Comparison of ENCODE assay signal across 1 cellular context in genomic region chr13:50511877-50512332, GRCh38.
TF ChIP-seq lines count a peak whose summit lies in the region.

No MANE protein-coding gene starts in this region.

TF ChIP-seq in GM12878, 131 proteins besides CTCF, POLR2A, EP300 and RAD21 (continued from another document):
- TF ChIP-seq HCFC1 (IDR thresholded peaks at IDR 0.05; ENCODE audit: low read length), result no peak
- no peak for TF ChIP-seq TCF12 (IDR thresholded peaks at IDR 0.05; ENCODE audit: low read depth, low read length)
- peak; percentile 61; the same call in 1 of the 2 replicates for TF ChIP-seq RUNX3 (IDR thresholded peaks at IDR 0.05; ENCODE audit: low read length)
- TF ChIP-seq BCLAF1 (IDR thresholded peaks at IDR 0.05), result no peak
- TF ChIP-seq POLR2AphosphoS2 (IDR thresholded peaks at IDR 0.05; ENCODE audit: low read depth, low read length), result no peak
- 0 out of 2 replicates have a peak, but pooled peaks have one; percentile 9 for TF ChIP-seq MEF2A (IDR thresholded peaks at IDR 0.05; ENCODE audit: insufficient read depth, low read depth, low read length)
- TF ChIP-seq NRF1 (conservative IDR thresholded peaks at IDR 0.05; ENCODE audit: low read depth, low read length), result no peak
- TF ChIP-seq IKZF2 (IDR thresholded peaks at IDR 0.05), result peak; percentile 34 to 49; a peak in 3 of 4 replicates
- TF ChIP-seq, protein P1, sequence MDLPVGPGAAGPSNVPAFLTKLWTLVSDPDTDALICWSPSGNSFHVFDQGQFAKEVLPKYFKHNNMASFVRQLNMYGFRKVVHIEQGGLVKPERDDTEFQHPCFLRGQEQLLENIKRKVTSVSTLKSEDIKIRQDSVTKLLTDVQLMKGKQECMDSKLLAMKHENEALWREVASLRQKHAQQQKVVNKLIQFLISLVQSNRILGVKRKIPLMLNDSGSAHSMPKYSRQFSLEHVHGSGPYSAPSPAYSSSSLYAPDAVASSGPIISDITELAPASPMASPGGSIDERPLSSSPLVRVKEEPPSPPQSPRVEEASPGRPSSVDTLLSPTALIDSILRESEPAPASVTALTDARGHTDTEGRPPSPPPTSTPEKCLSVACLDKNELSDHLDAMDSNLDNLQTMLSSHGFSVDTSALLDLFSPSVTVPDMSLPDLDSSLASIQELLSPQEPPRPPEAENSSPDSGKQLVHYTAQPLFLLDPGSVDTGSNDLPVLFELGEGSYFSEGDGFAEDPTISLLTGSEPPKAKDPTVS (IDR thresholded peaks at IDR 0.05; ENCODE audit: low read depth, low read length), result no peak
- no peak for TF ChIP-seq CREB1 (IDR thresholded peaks at IDR 0.05; ENCODE audit: low read depth)
- no peak for TF ChIP-seq ESRRA (IDR thresholded peaks at IDR 0.05; ENCODE audit: low read length)
- no peak for TF ChIP-seq KLF5 (IDR thresholded peaks at IDR 0.05; ENCODE audit: partially characterized antibody)
- no peak for TF ChIP-seq KAT2A (conservative IDR thresholded peaks at IDR 0.05; ENCODE audit: control insufficient read depth, low read depth, low read length)
- no peak for TF ChIP-seq MTA3 (IDR thresholded peaks at IDR 0.05; ENCODE audit: borderline replicate concordance, low read length)
- TF ChIP-seq SMC3 (IDR thresholded peaks at IDR 0.05; ENCODE audit: borderline replicate concordance, low read length), result no peak
- no peak for TF ChIP-seq REST (IDR thresholded peaks at IDR 0.05; ENCODE audit: low read depth, low read length)
- TF ChIP-seq STAT3 (IDR thresholded peaks at IDR 0.05; ENCODE audit: low read depth, low read length), result no peak
- TF ChIP-seq SIN3A (IDR thresholded peaks at IDR 0.05; ENCODE audit: low read depth, low read length), result no peak
- TF ChIP-seq, protein P2, sequence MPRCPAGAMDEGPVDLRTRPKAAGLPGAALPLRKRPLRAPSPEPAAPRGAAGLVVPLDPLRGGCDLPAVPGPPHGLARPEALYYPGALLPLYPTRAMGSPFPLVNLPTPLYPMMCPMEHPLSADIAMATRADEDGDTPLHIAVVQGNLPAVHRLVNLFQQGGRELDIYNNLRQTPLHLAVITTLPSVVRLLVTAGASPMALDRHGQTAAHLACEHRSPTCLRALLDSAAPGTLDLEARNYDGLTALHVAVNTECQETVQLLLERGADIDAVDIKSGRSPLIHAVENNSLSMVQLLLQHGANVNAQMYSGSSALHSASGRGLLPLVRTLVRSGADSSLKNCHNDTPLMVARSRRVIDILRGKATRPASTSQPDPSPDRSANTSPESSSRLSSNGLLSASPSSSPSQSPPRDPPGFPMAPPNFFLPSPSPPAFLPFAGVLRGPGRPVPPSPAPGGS (IDR thresholded peaks at IDR 0.05; ENCODE audit: borderline replicate concordance, insufficient read depth, low read depth, low read length, poor library complexity, severe bottlenecking), result no peak
- TF ChIP-seq NR2C2 (IDR thresholded peaks at IDR 0.05; ENCODE audit: borderline replicate concordance, control insufficient read depth, insufficient read length, low read depth), result no peak
- peak; percentile 22; the same call in 1 of the 2 replicates for TF ChIP-seq IKZF1 (conservative IDR thresholded peaks at IDR 0.05)
- no peak for TF ChIP-seq SIX5 (IDR thresholded peaks at IDR 0.05; ENCODE audit: low read depth, low read length, severe bottlenecking)
- no peak for TF ChIP-seq RELB (IDR thresholded peaks at IDR 0.05; ENCODE audit: low read depth)
- TF ChIP-seq SUZ12 (IDR thresholded peaks at IDR 0.05; ENCODE audit: unreplicated experiment), result no peak
- TF ChIP-seq, protein P3, sequence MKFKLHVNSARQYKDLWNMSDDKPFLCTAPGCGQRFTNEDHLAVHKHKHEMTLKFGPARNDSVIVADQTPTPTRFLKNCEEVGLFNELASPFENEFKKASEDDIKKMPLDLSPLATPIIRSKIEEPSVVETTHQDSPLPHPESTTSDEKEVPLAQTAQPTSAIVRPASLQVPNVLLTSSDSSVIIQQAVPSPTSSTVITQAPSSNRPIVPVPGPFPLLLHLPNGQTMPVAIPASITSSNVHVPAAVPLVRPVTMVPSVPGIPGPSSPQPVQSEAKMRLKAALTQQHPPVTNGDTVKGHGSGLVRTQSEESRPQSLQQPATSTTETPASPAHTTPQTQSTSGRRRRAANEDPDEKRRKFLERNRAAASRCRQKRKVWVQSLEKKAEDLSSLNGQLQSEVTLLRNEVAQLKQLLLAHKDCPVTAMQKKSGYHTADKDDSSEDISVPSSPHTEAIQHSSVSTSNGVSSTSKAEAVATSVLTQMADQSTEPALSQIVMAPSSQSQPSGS (IDR thresholded peaks at IDR 0.05; ENCODE audit: low read length), result peak; percentile 5; the same call in 1 of the 2 replicates
- TF ChIP-seq, protein P4, sequence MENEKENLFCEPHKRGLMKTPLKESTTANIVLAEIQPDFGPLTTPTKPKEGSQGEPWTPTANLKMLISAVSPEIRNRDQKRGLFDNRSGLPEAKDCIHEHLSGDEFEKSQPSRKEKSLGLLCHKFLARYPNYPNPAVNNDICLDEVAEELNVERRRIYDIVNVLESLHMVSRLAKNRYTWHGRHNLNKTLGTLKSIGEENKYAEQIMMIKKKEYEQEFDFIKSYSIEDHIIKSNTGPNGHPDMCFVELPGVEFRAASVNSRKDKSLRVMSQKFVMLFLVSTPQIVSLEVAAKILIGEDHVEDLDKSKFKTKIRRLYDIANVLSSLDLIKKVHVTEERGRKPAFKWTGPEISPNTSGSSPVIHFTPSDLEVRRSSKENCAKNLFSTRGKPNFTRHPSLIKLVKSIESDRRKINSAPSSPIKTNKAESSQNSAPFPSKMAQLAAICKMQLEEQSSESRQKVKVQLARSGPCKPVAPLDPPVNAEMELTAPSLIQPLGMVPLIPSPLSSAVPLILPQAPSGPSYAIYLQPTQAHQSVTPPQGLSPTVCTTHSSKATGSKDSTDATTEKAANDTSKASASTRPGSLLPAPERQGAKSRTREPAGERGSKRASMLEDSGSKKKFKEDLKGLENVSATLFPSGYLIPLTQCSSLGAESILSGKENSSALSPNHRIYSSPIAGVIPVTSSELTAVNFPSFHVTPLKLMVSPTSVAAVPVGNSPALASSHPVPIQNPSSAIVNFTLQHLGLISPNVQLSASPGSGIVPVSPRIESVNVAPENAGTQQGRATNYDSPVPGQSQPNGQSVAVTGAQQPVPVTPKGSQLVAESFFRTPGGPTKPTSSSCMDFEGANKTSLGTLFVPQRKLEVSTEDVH (IDR thresholded peaks at IDR 0.05; ENCODE audit: low read depth, partially characterized antibody), result no peak
- peak; percentile 33 for TF ChIP-seq MEF2B (IDR thresholded peaks at IDR 0.05; ENCODE audit: partially characterized antibody, poor library complexity, severe bottlenecking)
- peak; percentile 53; the same call in 1 of the 2 replicates for TF ChIP-seq SPI1 (IDR thresholded peaks at IDR 0.05; ENCODE audit: borderline replicate concordance, insufficient read depth, low read depth, low read length)
- no peak for TF ChIP-seq ZBTB4 (CRISPR knock-in tag; IDR thresholded peaks at IDR 0.05)
- peak; percentile 53; the same call in 1 of the 2 replicates for TF ChIP-seq ZNF384 (IDR thresholded peaks at IDR 0.05; ENCODE audit: borderline replicate concordance, low read depth, low read length)
- TF ChIP-seq PKNOX1 (IDR thresholded peaks at IDR 0.05), result 0 out of 2 replicates have a peak, but pooled peaks have one; percentile 17
- TF ChIP-seq EZH2 (IDR thresholded peaks at IDR 0.05; ENCODE audit: borderline replicate concordance, control insufficient read depth, low read depth, low read length), result no peak
- no peak for TF ChIP-seq TCF3 (IDR thresholded peaks at IDR 0.05; ENCODE audit: borderline replicate concordance, insufficient read depth, low read depth, low read length)
